Comparison of ENCODE assay signal across 1 cellular context in the genomic region with DNA sequence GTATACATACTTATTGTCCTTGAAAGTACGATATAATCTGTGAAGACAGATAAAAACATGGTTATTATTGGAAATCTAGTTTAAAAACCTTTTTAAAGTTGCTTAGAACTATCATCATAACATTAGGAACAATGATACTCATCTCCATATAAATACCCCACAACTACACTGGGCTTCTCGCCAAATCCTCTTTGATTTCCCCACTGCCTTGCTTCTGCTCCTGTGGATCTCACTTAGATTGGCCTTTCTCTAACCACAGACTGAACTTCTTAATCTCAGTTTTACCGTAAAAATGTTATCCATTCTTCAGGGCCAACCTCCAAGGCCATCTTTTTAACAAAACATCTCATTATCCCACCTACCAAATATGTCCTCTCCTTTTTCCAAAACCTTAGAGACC.
TF ChIP-seq lines count a peak whose summit lies in the region.

No MANE protein-coding gene starts in this region.

TF ChIP-seq in GM23338, 12 proteins besides CTCF, POLR2A, EP300 and RAD21:
- TF ChIP-seq, protein P1, sequence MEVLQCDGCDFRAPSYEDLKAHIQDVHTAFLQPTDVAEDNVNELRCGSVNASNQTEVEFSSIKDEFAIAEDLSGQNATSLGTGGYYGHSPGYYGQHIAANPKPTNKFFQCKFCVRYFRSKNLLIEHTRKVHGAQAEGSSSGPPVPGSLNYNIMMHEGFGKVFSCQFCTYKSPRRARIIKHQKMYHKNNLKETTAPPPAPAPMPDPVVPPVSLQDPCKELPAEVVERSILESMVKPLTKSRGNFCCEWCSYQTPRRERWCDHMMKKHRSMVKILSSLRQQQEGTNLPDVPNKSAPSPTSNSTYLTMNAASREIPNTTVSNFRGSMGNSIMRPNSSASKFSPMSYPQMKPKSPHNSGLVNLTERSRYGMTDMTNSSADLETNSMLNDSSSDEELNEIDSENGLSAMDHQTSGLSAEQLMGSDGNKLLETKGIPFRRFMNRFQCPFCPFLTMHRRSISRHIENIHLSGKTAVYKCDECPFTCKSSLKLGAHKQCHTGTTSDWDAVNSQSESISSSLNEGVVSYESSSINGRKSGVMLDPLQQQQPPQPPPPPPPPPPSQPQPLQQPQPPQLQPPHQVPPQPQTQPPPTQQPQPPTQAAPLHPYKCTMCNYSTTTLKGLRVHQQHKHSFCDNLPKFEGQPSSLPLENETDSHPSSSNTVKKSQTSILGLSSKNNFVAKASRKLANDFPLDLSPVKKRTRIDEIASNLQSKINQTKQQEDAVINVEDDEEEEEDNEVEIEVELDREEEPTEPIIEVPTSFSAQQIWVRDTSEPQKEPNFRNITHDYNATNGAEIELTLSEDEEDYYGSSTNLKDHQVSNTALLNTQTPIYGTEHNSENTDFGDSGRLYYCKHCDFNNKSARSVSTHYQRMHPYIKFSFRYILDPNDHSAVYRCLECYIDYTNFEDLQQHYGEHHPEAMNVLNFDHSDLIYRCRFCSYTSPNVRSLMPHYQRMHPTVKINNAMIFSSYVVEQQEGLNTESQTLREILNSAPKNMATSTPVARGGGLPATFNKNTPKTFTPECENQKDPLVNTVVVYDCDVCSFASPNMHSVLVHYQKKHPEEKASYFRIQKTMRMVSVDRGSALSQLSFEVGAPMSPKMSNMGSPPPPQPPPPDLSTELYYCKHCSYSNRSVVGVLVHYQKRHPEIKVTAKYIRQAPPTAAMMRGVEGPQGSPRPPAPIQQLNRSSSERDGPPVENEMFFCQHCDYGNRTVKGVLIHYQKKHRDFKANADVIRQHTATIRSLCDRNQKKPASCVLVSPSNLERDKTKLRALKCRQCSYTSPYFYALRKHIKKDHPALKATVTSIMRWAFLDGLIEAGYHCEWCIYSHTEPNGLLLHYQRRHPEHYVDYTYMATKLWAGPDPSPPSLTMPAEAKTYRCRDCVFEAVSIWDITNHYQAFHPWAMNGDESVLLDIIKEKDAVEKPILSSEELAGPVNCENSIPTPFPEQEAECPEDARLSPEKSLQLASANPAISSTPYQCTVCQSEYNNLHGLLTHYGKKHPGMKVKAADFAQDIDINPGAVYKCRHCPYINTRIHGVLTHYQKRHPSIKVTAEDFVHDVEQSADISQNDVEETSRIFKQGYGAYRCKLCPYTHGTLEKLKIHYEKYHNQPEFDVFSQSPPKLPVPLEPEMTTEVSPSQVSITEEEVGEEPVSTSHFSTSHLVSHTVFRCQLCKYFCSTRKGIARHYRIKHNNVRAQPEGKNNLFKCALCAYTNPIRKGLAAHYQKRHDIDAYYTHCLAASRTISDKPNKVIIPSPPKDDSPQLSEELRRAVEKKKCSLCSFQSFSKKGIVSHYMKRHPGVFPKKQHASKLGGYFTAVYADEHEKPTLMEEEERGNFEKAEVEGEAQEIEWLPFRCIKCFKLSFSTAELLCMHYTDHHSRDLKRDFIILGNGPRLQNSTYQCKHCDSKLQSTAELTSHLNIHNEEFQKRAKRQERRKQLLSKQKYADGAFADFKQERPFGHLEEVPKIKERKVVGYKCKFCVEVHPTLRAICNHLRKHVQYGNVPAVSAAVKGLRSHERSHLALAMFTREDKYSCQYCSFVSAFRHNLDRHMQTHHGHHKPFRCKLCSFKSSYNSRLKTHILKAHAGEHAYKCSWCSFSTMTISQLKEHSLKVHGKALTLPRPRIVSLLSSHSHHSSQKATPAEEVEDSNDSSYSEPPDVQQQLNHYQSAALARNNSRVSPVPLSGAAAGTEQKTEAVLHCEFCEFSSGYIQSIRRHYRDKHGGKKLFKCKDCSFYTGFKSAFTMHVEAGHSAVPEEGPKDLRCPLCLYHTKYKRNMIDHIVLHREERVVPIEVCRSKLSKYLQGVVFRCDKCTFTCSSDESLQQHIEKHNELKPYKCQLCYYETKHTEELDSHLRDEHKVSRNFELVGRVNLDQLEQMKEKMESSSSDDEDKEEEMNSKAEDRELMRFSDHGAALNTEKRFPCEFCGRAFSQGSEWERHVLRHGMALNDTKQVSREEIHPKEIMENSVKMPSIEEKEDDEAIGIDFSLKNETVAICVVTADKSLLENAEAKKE (CRISPR knock-in tag; IDR thresholded peaks at IDR 0.05): no peak
- TF ChIP-seq POLR2AphosphoS5 (IDR thresholded peaks at IDR 0.05; ENCODE audit: low read depth) (no peak), CREB1 (CRISPR knock-in tag; IDR thresholded peaks at IDR 0.05; ENCODE audit: low read depth) (no peak), NANOG (IDR thresholded peaks at IDR 0.05; ENCODE audit: borderline replicate concordance) (no peak), EZH2phosphoT487 (IDR thresholded peaks at IDR 0.05; ENCODE audit: unreplicated experiment) (no peak), JUNB (IDR thresholded peaks at IDR 0.05; ENCODE audit: unreplicated experiment) (no peak), ZNF331 (CRISPR knock-in tag; IDR thresholded peaks at IDR 0.05; ENCODE audit: low read depth) (no peak)
- TF ChIP-seq, protein P2, sequence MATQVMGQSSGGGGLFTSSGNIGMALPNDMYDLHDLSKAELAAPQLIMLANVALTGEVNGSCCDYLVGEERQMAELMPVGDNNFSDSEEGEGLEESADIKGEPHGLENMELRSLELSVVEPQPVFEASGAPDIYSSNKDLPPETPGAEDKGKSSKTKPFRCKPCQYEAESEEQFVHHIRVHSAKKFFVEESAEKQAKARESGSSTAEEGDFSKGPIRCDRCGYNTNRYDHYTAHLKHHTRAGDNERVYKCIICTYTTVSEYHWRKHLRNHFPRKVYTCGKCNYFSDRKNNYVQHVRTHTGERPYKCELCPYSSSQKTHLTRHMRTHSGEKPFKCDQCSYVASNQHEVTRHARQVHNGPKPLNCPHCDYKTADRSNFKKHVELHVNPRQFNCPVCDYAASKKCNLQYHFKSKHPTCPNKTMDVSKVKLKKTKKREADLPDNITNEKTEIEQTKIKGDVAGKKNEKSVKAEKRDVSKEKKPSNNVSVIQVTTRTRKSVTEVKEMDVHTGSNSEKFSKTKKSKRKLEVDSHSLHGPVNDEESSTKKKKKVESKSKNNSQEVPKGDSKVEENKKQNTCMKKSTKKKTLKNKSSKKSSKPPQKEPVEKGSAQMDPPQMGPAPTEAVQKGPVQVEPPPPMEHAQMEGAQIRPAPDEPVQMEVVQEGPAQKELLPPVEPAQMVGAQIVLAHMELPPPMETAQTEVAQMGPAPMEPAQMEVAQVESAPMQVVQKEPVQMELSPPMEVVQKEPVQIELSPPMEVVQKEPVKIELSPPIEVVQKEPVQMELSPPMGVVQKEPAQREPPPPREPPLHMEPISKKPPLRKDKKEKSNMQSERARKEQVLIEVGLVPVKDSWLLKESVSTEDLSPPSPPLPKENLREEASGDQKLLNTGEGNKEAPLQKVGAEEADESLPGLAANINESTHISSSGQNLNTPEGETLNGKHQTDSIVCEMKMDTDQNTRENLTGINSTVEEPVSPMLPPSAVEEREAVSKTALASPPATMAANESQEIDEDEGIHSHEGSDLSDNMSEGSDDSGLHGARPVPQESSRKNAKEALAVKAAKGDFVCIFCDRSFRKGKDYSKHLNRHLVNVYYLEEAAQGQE (IDR thresholded peaks at IDR 0.05; ENCODE audit: unreplicated experiment): no peak
- TF ChIP-seq, protein P3, sequence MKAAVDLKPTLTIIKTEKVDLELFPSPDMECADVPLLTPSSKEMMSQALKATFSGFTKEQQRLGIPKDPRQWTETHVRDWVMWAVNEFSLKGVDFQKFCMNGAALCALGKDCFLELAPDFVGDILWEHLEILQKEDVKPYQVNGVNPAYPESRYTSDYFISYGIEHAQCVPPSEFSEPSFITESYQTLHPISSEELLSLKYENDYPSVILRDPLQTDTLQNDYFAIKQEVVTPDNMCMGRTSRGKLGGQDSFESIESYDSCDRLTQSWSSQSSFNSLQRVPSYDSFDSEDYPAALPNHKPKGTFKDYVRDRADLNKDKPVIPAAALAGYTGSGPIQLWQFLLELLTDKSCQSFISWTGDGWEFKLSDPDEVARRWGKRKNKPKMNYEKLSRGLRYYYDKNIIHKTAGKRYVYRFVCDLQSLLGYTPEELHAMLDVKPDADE (IDR thresholded peaks at IDR 0.05): no peak
